9 cellular contexts compared by ENCODE assay signal in genomic region chr3:122977645-122978466, GRCh38. TPM values are rescaled to one million over a fixed set of nuclear protein-coding genes. Genes with fewer than 3 reads are reported as not detected.
DNase-seq lines count a peak whose midpoint lies in the region; ATAC-seq and TF ChIP-seq lines count a peak whose summit lies in the region.
"Had no signal": no experiment of that assay in that cellular context is flagged by ENCODE, and none has a peak within 500 bp of the region (broad histone marks: within the 10 kb centered on the region; RNA-seq: fewer than 3 reads in every experiment).

No MANE protein-coding gene starts in this region.

- TF ChIP-seq CTCF in fibroblast of mammary gland (conservative IDR thresholded peaks at IDR 0.05; ENCODE audit: control insufficient read depth, insufficient read depth, low read depth, low read length), result no peak

- H3K4me3 ChIP-seq in fibroblast of mammary gland (ENCODE audit: control insufficient read depth, low read depth, low read length), result no peak overlapping the region

- DNase-seq in ELR (ENCODE audit: low read depth) (peak; percentile 82), NCI-H82 treated with DMSO at 0.1 percent for 48 hours (lab: John Stamatoyannopoulos, UW; ENCODE audit: unreplicated experiment) (peak; percentile 83), fibroblast of mammary gland (ENCODE audit: low read depth) (peak; percentile 59), occipital lobe (lab: John Stamatoyannopoulos, UW) (peak; percentile 20), pons (ENCODE audit: low spot score) (no peak)
- DNase-seq in stimulated activated CD4-positive, alpha-beta T cell treated with anti-CD3 and anti-CD28 coated beads, Interleukin-4, amount 100 ng/mL, for 1 hour, result no peak

- no peak for ATAC-seq in HG02642 (IDR thresholded peaks at IDR 0.05; ENCODE audit: poor library complexity, unreplicated experiment)
- ATAC-seq in HG02571 (IDR thresholded peaks at IDR 0.05; ENCODE audit: unreplicated experiment), result no peak
- ATAC-seq: naive thymus-derived CD8-positive, alpha-beta T cell had no signal

RNA-seq across cellular contexts. Expression of gene SEMA5B, which starts 49.7 kb away (rescaled TPM):
- total RNA-seq in occipital lobe, result 9.8 TPM

Comparison
In these comparisons a context has a peak if more than half of its experiments do, and no peak if none do; other contexts are left out.
1. DNase-seq: peak in ELR (single experiment), NCI-H82 treated with DMSO at 0.1 percent for 48 hours (single experiment), fibroblast of mammary gland (single experiment) and occipital lobe (single experiment); none in stimulated activated CD4-positive, alpha-beta T cell treated with anti-CD3 and anti-CD28 coated beads, Interleukin-4, amount 100 ng/mL, for 1 hour (single experiment) and pons (single experiment).